Comparison of ENCODE assay signal across 10 cellular contexts in the genomic region with DNA sequence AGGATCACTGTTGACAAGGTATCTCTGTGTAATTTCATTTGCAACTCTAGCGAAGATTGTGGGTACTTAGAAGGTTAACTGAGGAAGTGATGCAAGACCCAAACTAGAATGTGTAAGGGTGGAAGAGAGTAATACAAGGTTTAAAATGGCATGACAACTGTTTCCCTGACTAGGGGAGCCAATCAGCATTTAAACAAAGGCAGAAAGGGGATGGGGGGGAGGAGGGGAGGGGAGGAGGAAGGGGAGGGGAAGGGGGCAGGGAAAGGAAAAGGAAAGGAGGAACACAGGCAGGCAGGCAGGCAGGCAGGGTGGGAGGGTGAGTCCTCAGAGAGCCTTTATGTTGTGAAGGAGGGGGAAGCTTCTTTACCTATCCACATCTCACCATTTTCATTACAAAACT. TPM values are rescaled to one million over a fixed set of nuclear protein-coding genes. Genes with fewer than 3 reads are reported as not detected.
DNase-seq lines count a peak whose midpoint lies in the region; ATAC-seq and TF ChIP-seq lines count a peak whose summit lies in the region.
"Had no signal": no experiment of that assay in that cellular context is flagged by ENCODE, and none has a peak within 500 bp of the region (broad histone marks: within the 10 kb centered on the region; RNA-seq: fewer than 3 reads in every experiment).

No MANE protein-coding gene starts in this region.

- WGBS in esophagus squamous epithelium, 2 donors: 83 to 100% methylated on average over 1 of the region's 1 CpG

- no peaks in the 10 kb centered on the region for H3K27me3 ChIP-seq in esophagus squamous epithelium

- no peak for TF ChIP-seq POLR2A in esophagus squamous epithelium (IDR thresholded peaks at IDR 0.05)

- no peak for DNase-seq in activated T-cell treated with anti-CD3 and anti-CD28 coated beads, Interleukin-2, amount 50 U/mL, for 72 hours
- DNase-seq in activated T-cell treated with anti-CD3 and anti-CD28 coated beads, Interleukin-2, amount 50 U/mL, for 4 hours: no peak
- peak; percentile 14 for DNase-seq in SW480 (ENCODE audit: low spot score)
- no peak for DNase-seq in esophagus squamous epithelium (lab: John Stamatoyannopoulos, UW)
- DNase-seq in substantia nigra (lab: John Stamatoyannopoulos, UW): no peak
- DNase-seq in A172 (ENCODE audit: low spot score): no peak
- DNase-seq in GM10266 (ENCODE audit: extremely low spot score): no peak
- no peak for DNase-seq in inferior parietal cortex (ENCODE audit: extremely low spot score)
- DNase-seq: NCI-H1092 treated with DMSO at 0.1 percent for 48 hours; stimulated activated naive CD4-positive, alpha-beta T cell had no signal

- H3K4me3 Mint-ChIP-seq in activated T-cell treated with anti-CD3 and anti-CD28 coated beads, Interleukin-2, amount 50 U/mL, for 72 hours: peak overlapping the region in 1 of 2 donors; percentile 6
- H3K4me3 Mint-ChIP-seq in activated T-cell treated with anti-CD3 and anti-CD28 coated beads, Interleukin-2, amount 50 U/mL, for 4 hours: no peak overlapping the region

- no peaks in the 10 kb centered on the region for H3K9me3 ChIP-seq in esophagus squamous epithelium

- peaks cover 0 to 74% (median 25%) of the 10 kb centered on the region in 3 donors for H3K36me3 ChIP-seq in esophagus squamous epithelium

- peaks cover 11% of the 10 kb centered on the region for H3K4me1 Mint-ChIP-seq in activated T-cell treated with anti-CD3 and anti-CD28 coated beads, Interleukin-2, amount 50 U/mL, for 72 hours (ENCODE audit: low read depth)
- H3K4me1 Mint-ChIP-seq in activated T-cell treated with anti-CD3 and anti-CD28 coated beads, Interleukin-2, amount 50 U/mL, for 4 hours (ENCODE audit: low read depth): peaks cover 9% of the 10 kb centered on the region

- H3K4me3 ChIP-seq in esophagus squamous epithelium: no peak overlapping the region

- peak; percentile 59 to 62 for ATAC-seq in activated T-cell treated with anti-CD3 and anti-CD28 coated beads, Interleukin-2, amount 50 U/mL, for 72 hours (replicated peaks in 1 of 2)
- ATAC-seq in activated T-cell treated with anti-CD3 and anti-CD28 coated beads, Interleukin-2, amount 50 U/mL, for 4 hours: no peak

- no peaks in the 10 kb centered on the region for H3K27me3 Mint-ChIP-seq in activated T-cell treated with anti-CD3 and anti-CD28 coated beads, Interleukin-2, amount 50 U/mL, for 72 hours (ENCODE audit: low read depth)
- H3K27me3 Mint-ChIP-seq in activated T-cell treated with anti-CD3 and anti-CD28 coated beads, Interleukin-2, amount 50 U/mL, for 4 hours (ENCODE audit: low read depth): no peaks in the 10 kb centered on the region

- TF ChIP-seq CTCF in esophagus squamous epithelium (IDR thresholded peaks at IDR 0.05) (no peak), GM10266 (IDR thresholded peaks at IDR 0.05; ENCODE audit: control insufficient read depth, insufficient read depth, low read depth, missing control alignments) (no peak)

- peaks cover 10 to 25% of the 10 kb centered on the region in 2 donors for H3K36me3 Mint-ChIP-seq in activated T-cell treated with anti-CD3 and anti-CD28 coated beads, Interleukin-2, amount 50 U/mL, for 72 hours (ENCODE audit: insufficient read depth in 2 of 2)
- peaks cover 44% of the 10 kb centered on the region for H3K36me3 Mint-ChIP-seq in activated T-cell treated with anti-CD3 and anti-CD28 coated beads, Interleukin-2, amount 50 U/mL, for 4 hours (ENCODE audit: insufficient read depth)

- peaks cover 0 to 20% (median 3%) of the 10 kb centered on the region in 3 donors for H3K4me1 ChIP-seq in esophagus squamous epithelium

- H3K9me3 Mint-ChIP-seq in activated T-cell treated with anti-CD3 and anti-CD28 coated beads, Interleukin-2, amount 50 U/mL, for 72 hours: peaks cover 0 to 2% of the 10 kb centered on the region in 2 donors
- no peaks in the 10 kb centered on the region for H3K9me3 Mint-ChIP-seq in activated T-cell treated with anti-CD3 and anti-CD28 coated beads, Interleukin-2, amount 50 U/mL, for 4 hours

- intact Hi-C loops in esophagus squamous epithelium (cut with DNase I): no loop called here

- peak overlapping the region in 3 of 4 donors; percentile 32 to 64 (median 54) for H3K27ac ChIP-seq in esophagus squamous epithelium
- peak overlapping the region; percentile 24 for H3K27ac ChIP-seq in substantia nigra (ENCODE audit: low read depth, low read length, poor library complexity, severe bottlenecking)

- peak overlapping the region; percentile 95 for H3K27ac Mint-ChIP-seq in activated T-cell treated with anti-CD3 and anti-CD28 coated beads, Interleukin-2, amount 50 U/mL, for 72 hours

RNA-seq across cellular contexts. Expression of gene NRDE2, which starts 31.1 kb away (rescaled TPM):
- 10 to 100 TPM; 26.4 to 28.9 TPM for total RNA-seq in activated T-cell treated with anti-CD3 and anti-CD28 coated beads, Interleukin-2, amount 50 U/mL, for 72 hours
- total RNA-seq in activated T-cell treated with anti-CD3 and anti-CD28 coated beads, Interleukin-2, amount 50 U/mL, for 4 hours: 10 to 100 TPM; 18.8 to 26.0 (median 23.8) TPM
- 10 to 100 TPM in 3 of 4 donors, 1 to 10 TPM in 1; 9.6 to 13.4 (median 10.3) TPM for total RNA-seq in esophagus squamous epithelium
- 8.3 and 8.7 TPM in 2 replicates for total RNA-seq in A172 (2014; rRNA removed; shearing (Covaris generic))

RNA-seq across cellular contexts. Expression of gene PSMC1, which starts 44.3 kb away (rescaled TPM):
- 100 to 1,000 TPM; 105 to 112 TPM for total RNA-seq in activated T-cell treated with anti-CD3 and anti-CD28 coated beads, Interleukin-2, amount 50 U/mL, for 72 hours
- total RNA-seq in activated T-cell treated with anti-CD3 and anti-CD28 coated beads, Interleukin-2, amount 50 U/mL, for 4 hours: 100 to 1,000 TPM; 224 to 239 (median 227) TPM
- 100 to 1,000 TPM; 102 to 199 (median 142) TPM for total RNA-seq in esophagus squamous epithelium
- total RNA-seq in A172 (2014; rRNA removed; shearing (Covaris generic)): 677 and 742 TPM in 2 replicates

Comparison
In these comparisons a context has a peak if more than half of its experiments do, and no peak if none do; other contexts are left out.
1. ATAC-seq: peak in activated T-cell treated with anti-CD3 and anti-CD28 coated beads, Interleukin-2, amount 50 U/mL, for 72 hours (2 of 2); none in activated T-cell treated with anti-CD3 and anti-CD28 coated beads, Interleukin-2, amount 50 U/mL, for 4 hours (0 of 2).